Comparison of ENCODE assay signal across 25 cellular contexts in the genomic region with DNA sequence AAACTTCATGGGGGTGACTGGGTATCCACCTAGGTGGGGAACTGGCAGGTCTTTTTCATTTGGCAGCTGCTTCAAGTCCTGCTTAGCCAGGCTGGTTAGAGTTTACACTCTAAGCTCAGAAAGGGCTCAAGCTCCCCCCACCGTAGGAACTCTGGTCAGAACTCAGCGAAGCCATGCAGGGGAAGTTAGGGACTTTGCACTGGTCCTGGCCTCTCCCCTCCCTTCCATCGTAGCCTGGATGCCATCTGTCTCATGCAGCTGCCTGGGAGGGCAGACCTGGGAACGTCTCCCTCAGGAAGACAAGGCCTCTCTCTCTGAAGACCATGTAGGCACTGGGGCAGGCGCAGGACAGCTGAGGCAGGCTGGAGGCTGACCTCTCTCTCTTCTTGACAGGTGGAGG.
"Had no signal": no experiment of that assay in that cellular context is flagged by ENCODE, and none has a peak within 500 bp of the region (broad histone marks: within the 10 kb centered on the region; RNA-seq: fewer than 3 reads in every experiment).

No MANE protein-coding gene starts in this region.

- H3K4me3 ChIP-seq: left lung, lower lobe of right lung, psoas muscle, spleen, suprapubic skin, thoracic aorta, tibial artery, uterus had no signal

- H3K36me3 ChIP-seq: left lung, lower lobe of right lung, neutrophil, spleen, suprapubic skin, thoracic aorta, tibial artery, uterus had no signal

- H3K9me3 ChIP-seq: left lung, lower lobe of right lung, neutrophil, psoas muscle, spleen, suprapubic skin, thoracic aorta, tibial artery, uterus had no signal

- H3K27ac ChIP-seq: left lung, lower lobe of right lung, neutrophil, parathyroid adenoma, psoas muscle, spleen, suprapubic skin, thoracic aorta, tibial artery, uterus had no signal

- ATAC-seq: left colon; left lung; lower lobe of right lung; naive thymus-derived CD8-positive, alpha-beta T cell; psoas muscle; sciatic nerve; stimulated activated effector memory CD8-positive, alpha-beta T cell treated with anti-CD3 and anti-CD28 coated beads, Interleukin-12 subunit alpha, Interleukin-12 subunit beta, amount 100 ng/mL, for 72 hours had no signal

- H3K9ac ChIP-seq: parathyroid adenoma had no signal

- FAIRE-seq: islet of Langerhans, kidney, small intestine had no signal

- H3K27me3 ChIP-seq: suprapubic skin, tibial artery, uterus had no signal

- H3K4me1 ChIP-seq: psoas muscle, uterus had no signal

- H2AFZ ChIP-seq: parathyroid adenoma had no signal

- H3K79me2 ChIP-seq: parathyroid adenoma had no signal

- DNase-seq: hippocampal formation; immature natural killer cell; kidney; left colon; left lung; lower lobe of right lung; mammary epithelial cell; mesenchymal stem cell; naive thymus-derived CD8-positive, alpha-beta T cell; occipital lobe; psoas muscle; small intestine; spleen; stimulated activated CD4-positive, alpha-beta T cell treated with anti-CD3 and anti-CD28 coated beads, Interleukin-4, amount 100 ng/mL, for 24 hours; stimulated activated naive CD4-positive, alpha-beta T cell; tibial artery; trophoblast cell; uterus had no signal
